21 cellular contexts compared by ENCODE assay signal in genomic region chr22:26416256-26416655, GRCh38.
"Had no signal": no experiment of that assay in that cellular context is flagged by ENCODE, and none has a peak within 500 bp of the region (broad histone marks: within the 10 kb centered on the region; RNA-seq: fewer than 3 reads in every experiment).

No MANE protein-coding gene starts in this region.

- H3K27ac ChIP-seq: PC-9, VCaP had no signal

- H3K9ac ChIP-seq: SK-N-SH had no signal

- ATAC-seq: activated T-cell treated with anti-CD3 and anti-CD28 coated beads, Interleukin-2, amount 50 U/mL, for 4 hours; Right ventricle myocardium inferior had no signal

- DNase-seq: activated CD4-positive, alpha-beta memory T cell treated with anti-CD3 and anti-CD28 coated beads for 36 hours; activated CD4-positive, alpha-beta T cell treated with anti-CD3 and anti-CD28 coated beads, Interleukin-2, amount 10 ng/mL, durations not matched to agents 7 days and 5 days; activated CD4-positive, CD25-positive, alpha-beta regulatory T cell; activated CD8-positive, alpha-beta memory T cell treated with anti-CD3 and anti-CD28 coated beads for 24 hours; activated gamma-delta T cell; activated naive CD4-positive, alpha-beta T cell treated with anti-CD3 and anti-CD28 coated beads for 36 hours; activated T-cell treated with anti-CD3 and anti-CD28 coated beads, Interleukin-2, amount 50 U/mL, for 4 hours; amygdala; KG1; NCI-H1092; NCI-H1417; NCI-H2029; NCI-H2107; NCI-H345; NCI-H510A; NCI-H526 treated with DMSO at 0.1 percent for 48 hours; SK-N-SH; T-helper 1 cell had no signal

- H2AFZ ChIP-seq: PC-9 had no signal

- H3K9me2 ChIP-seq: SK-N-SH had no signal

- H3K9me3 ChIP-seq: SK-N-SH had no signal

- H3K4me3 ChIP-seq: PC-9 had no signal
